ENCODE assay signal across 21 cellular contexts in genomic region chr1:163191301-163191700, GRCh38. TPM values are rescaled to one million over a fixed set of nuclear protein-coding genes. Genes with fewer than 3 reads are reported as not detected.
DNase-seq lines count a peak whose midpoint lies in the region; ATAC-seq, FAIRE-seq and TF ChIP-seq lines count a peak whose summit lies in the region.
"Had no signal": no experiment of that assay in that cellular context is flagged by ENCODE, and none has a peak within 500 bp of the region (broad histone marks: within the 10 kb centered on the region; RNA-seq: fewer than 3 reads in every experiment).

No MANE protein-coding gene starts in this region.

- H3K27me3 ChIP-seq in OCI-LY3 (ENCODE audit: low read depth, low read length), result peaks cover 18% of the 10 kb centered on the region
- H3K27me3 ChIP-seq: gastroesophageal sphincter, ovary, suprapubic skin had no signal

- ATAC-seq in GM18511 (IDR thresholded peaks at IDR 0.05; ENCODE audit: unreplicated experiment) (peak; percentile 87), GM19463 (IDR thresholded peaks at IDR 0.05; ENCODE audit: unreplicated experiment) (peak; percentile 67), HG03060 (IDR thresholded peaks at IDR 0.05; ENCODE audit: low read depth, unreplicated experiment) (peak; percentile 63)
- ATAC-seq: esophagus mucosa, gastroesophageal sphincter, natural killer cell, right cardiac atrium had no signal

- no peak for DNase-seq in RCC 7860 (ENCODE audit: low spot score)
- DNase-seq in OCI-M1 (lab: John Stamatoyannopoulos, UW), result no peak
- DNase-seq in A172 (ENCODE audit: low spot score), result no peak
- DNase-seq: activated CD4-positive, alpha-beta T cell treated with anti-CD3 and anti-CD28 coated beads, Interleukin-2, amount 50 U/mL, for 4 hours; activated gamma-delta T cell treated with Interleukin-2 at 50 U/mL for 16 hours; CD4-positive, alpha-beta memory T cell; GF-D8; kidney glomerular epithelial cell; natural killer cell; NCI-H2029; NK-92 treated with Interleukin-12 subunit alpha and Interleukin-12 subunit beta, amount 100 ng/mL, for 24 hours; ovary; right cardiac atrium; SHP77 had no signal

- H3K4me2 ChIP-seq in OCI-LY3 (ENCODE audit: low read length), result peak overlapping the region; percentile 19; the same call in 1 of the 2 replicates

- no peak for TF ChIP-seq CTCF in OCI-LY3 (IDR thresholded peaks at IDR 0.05; ENCODE audit: low read depth, low read length)

- H3K27ac ChIP-seq in OCI-LY3 (ENCODE audit: low read length), result no peak overlapping the region
- H3K27ac ChIP-seq: gastroesophageal sphincter, ovary, suprapubic skin had no signal

- no peak overlapping the region for H3K4me3 ChIP-seq in OCI-LY3 (ENCODE audit: low read length)
- H3K4me3 ChIP-seq: gastroesophageal sphincter, ovary, suprapubic skin had no signal

- H3K36me3 ChIP-seq in OCI-LY3 (replicated peaks; ENCODE audit: low read depth, low read length), result no peaks in the 10 kb centered on the region
- H3K36me3 ChIP-seq: gastroesophageal sphincter, ovary, suprapubic skin had no signal

- no peaks in the 10 kb centered on the region for H3K9me3 ChIP-seq in OCI-LY3 (ENCODE audit: insufficient read depth, low read length)
- H3K9me3 ChIP-seq: gastroesophageal sphincter, ovary, suprapubic skin had no signal

- H4K20me1 ChIP-seq in OCI-LY3 (ENCODE audit: insufficient read depth, low read length), result no peaks in the 10 kb centered on the region

- no peaks in the 10 kb centered on the region for H3K79me2 ChIP-seq in OCI-LY3 (ENCODE audit: low read length)

- no peak for FAIRE-seq in RCC 7860 (lab: Jason Lieb, UNC)

- H3K9ac ChIP-seq in OCI-LY3 (ENCODE audit: low read length), result no peak overlapping the region

- peaks cover 9% of the 10 kb centered on the region for H3K4me1 ChIP-seq in OCI-LY3 (ENCODE audit: low read length)
- H3K4me1 ChIP-seq: suprapubic skin had no signal

- no peak overlapping the region for H2AFZ ChIP-seq in OCI-LY3 (ENCODE audit: low read depth, low read length)

RNA-seq across cellular contexts. Expression of gene RGS5, which starts 11.4 kb away (rescaled TPM):
- total RNA-seq in A172 (2014; rRNA removed; shearing (Covaris generic)), result 22.5 and 29.6 TPM in 2 replicates
